ENCODE assay signal across 8 cellular contexts in the genomic region with DNA sequence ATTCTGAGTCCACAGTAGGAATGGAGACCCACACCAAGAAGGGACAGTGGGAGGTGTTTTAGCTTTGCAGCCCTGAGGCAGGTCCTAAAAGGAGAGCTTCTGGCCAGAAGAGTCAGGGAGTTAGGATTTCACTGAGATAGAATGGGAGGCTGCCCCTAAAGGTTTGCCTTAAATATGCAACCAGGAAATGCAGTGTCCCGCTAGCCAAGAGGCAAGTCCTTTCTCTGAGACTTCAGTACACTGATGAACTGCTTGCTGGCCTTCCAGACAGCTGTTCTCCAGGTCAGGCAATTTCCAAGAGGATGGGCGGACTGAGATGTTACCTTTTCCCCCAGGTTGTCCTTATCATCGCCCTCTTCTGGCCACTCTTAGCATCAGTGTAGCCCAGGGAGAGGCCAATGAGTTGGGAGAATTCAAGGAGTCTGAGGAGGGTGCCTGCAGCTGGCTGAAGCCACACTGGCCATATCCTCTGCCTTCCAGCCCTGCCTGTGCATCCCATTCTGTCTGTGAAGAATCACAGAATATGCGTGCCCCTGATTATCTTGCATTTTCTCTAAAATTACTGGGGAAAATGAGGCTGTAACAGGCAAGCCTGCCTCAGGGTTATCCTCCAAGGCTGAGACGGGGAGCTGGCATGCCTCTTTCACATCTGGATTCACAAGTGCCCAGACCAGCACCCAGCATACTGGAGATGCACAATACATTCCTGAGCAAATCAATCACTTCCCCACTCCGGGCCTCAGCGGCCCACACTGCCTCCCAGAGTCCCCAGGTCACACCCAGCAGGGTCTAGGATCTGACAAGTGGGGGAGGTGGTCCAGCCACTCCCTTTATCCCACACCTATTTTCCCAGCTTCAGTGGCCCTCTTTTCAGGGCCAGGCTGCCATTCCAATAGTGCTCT. TPM values are rescaled to one million over a fixed set of nuclear protein-coding genes. Genes with fewer than 3 reads are reported as not detected.
DNase-seq lines count a peak whose midpoint lies in the region; ATAC-seq and TF ChIP-seq lines count a peak whose summit lies in the region.

No MANE protein-coding gene starts in this region.

- no peak overlapping the region for H3K4me3 ChIP-seq in adipocyte (ENCODE audit: low read length)
- H3K4me3 ChIP-seq in uterus = no peak overlapping the region

- TF ChIP-seq CTCF in uterus (IDR thresholded peaks at IDR 0.05) (peak; percentile 18 to 37 (median 26)), omental fat pad (IDR thresholded peaks at IDR 0.05) (no peak)

- no peaks in the 10 kb centered on the region for H3K36me3 ChIP-seq in adipocyte (ENCODE audit: control insufficient read depth, insufficient read depth, low read length, severe bottlenecking)
- H3K36me3 ChIP-seq in uterus = no peaks in the 10 kb centered on the region

- H3K9me3 ChIP-seq in adipocyte (ENCODE audit: control insufficient read depth, low read length) (no peaks in the 10 kb centered on the region), uterus (no peaks in the 10 kb centered on the region)

- peaks cover 21% of the 10 kb centered on the region for H3K4me1 ChIP-seq in adipocyte (ENCODE audit: control insufficient read depth, insufficient read depth, low read length)
- peaks cover 0 to 12% of the 10 kb centered on the region in 2 donors for H3K4me1 ChIP-seq in uterus

- ATAC-seq in HG03039 (IDR thresholded peaks at IDR 0.05; ENCODE audit: unreplicated experiment) (no peak), omental fat pad (ENCODE audit: low FRiP score) (no peak)

- H3K27ac ChIP-seq in uterus = no peak overlapping the region

- no peak overlapping the region for H3K9ac ChIP-seq in adipocyte (ENCODE audit: low read length)

- no peak for TF ChIP-seq POLR2A in uterus (IDR thresholded peaks at IDR 0.05)

- DNase-seq in 8988T = peak; percentile 59
- DNase-seq in DMS153 (lab: John Stamatoyannopoulos, UW) = peak; percentile 53
- peak; percentile 59 for DNase-seq in NAMALWA (ENCODE audit: low spot score)
- peak; percentile 32 for DNase-seq in adipocyte (ENCODE audit: low read depth)
- peak; percentile 58 for DNase-seq in kidney glomerular epithelial cell (lab: John Stamatoyannopoulos, UW)
- no peak for DNase-seq in uterus
- no peak for DNase-seq in omental fat pad (ENCODE audit: low spot score)

- intact Hi-C loops in uterus (cut with DNase I; ENCODE audit: low total_unique reads) = loop anchor here (10.0 kb wide), 1 partner anchor 116 kb away; no protein-coding TSS in a partner anchor

- H3K27me3 ChIP-seq in adipocyte (replicated peaks; ENCODE audit: control insufficient read depth, insufficient read depth, low read length) (no peaks in the 10 kb centered on the region), uterus (no peaks in the 10 kb centered on the region)

RNA-seq across cellular contexts. Expression of a gene that starts 2.4 kb away (rescaled TPM):
- total RNA-seq in uterus = 1 to 10 TPM in 1 of 4 donors, under 1 TPM in 1, not detected in 2; 0.67 to 1.1 TPM
- under 1 TPM in 1 of 4 donors, not detected in 3; 0.16 TPM for total RNA-seq in omental fat pad

Comparison
In these comparisons a context has a peak if more than half of its experiments do, and no peak if none do; other contexts are left out.
1. DNase-seq: peak in 8988T (single experiment), DMS153 (single experiment), NAMALWA (single experiment), adipocyte (single experiment) and kidney glomerular epithelial cell (single experiment); none in uterus (0 of 2) and omental fat pad (single experiment).
2. CTCF ChIP-seq: peak in uterus (4 of 4); none in omental fat pad (0 of 3).